ENCODE assay signal across 26 cellular contexts in genomic region chr3:120752865-120753264, GRCh38.
"Had no signal": no experiment of that assay in that cellular context is flagged by ENCODE, and none has a peak within 500 bp of the region (broad histone marks: within the 10 kb centered on the region; RNA-seq: fewer than 3 reads in every experiment).

No MANE protein-coding gene starts in this region.

- H3K4me1 ChIP-seq: esophagus muscularis mucosa, neural progenitor cell, right atrium auricular region had no signal

- DNase-seq: activated CD4-positive, alpha-beta T cell treated with anti-CD3 and anti-CD28 coated beads for 4 hours; activated CD4-positive, alpha-beta T cell treated with anti-CD3 and anti-CD28 coated beads, Interleukin-2, amount 50 U/mL, for 4 hours; activated naive CD4-positive, alpha-beta T cell; activated T-cell treated with anti-CD3 and anti-CD28 coated beads for 4 hours; activated T-cell treated with anti-CD3 and anti-CD28 coated beads, Interleukin-2, amount 50 U/mL, for 72 hours; adrenal gland; aorta; body of pancreas; cerebellar nuclear complex; foreskin melanocyte; heart right ventricle; midbrain; naive thymus-derived CD4-positive, alpha-beta T cell; occipital lobe; stimulated activated CD4-positive, alpha-beta T cell treated with anti-CD3 and anti-CD28 coated beads, Interleukin-12 subunit alpha, Interleukin-12 subunit beta, amount 100 ng/mL, for 4 hours; stimulated activated CD4-positive, alpha-beta T cell treated with anti-CD3 and anti-CD28 coated beads, Interleukin-4, amount 100 ng/mL, for 1 hour; T-helper 1 cell; trophoblast cell had no signal

- H3K4me2 ChIP-seq: neural progenitor cell had no signal

- H3K36me3 ChIP-seq: neural progenitor cell had no signal

- H3K27ac Mint-ChIP-seq: activated naive CD4-positive, alpha-beta T cell treated with anti-CD3 and anti-CD28 coated beads, Interleukin-2, amount 50 U/mL, for 72 hours; activated T-cell treated with anti-CD3 and anti-CD28 coated beads, Interleukin-2, amount 50 U/mL, for 72 hours; neural progenitor cell; stimulated activated naive CD8-positive, alpha-beta T cell treated with anti-CD3 and anti-CD28 coated beads, Interleukin-15, Interleukin-2, amounts not matched to agents 100 ng/mL and 50 ng/mL, for 24 hours; T-helper 2 cell treated with Interferon-gamma antibody and Interleukin-4, amounts not matched to agents 5 μg/mL and 100 μg/mL, for 36 hours had no signal

- H3K4me3 ChIP-seq: adrenal gland, body of pancreas, coronary artery, esophagus muscularis mucosa, heart right ventricle, neural progenitor cell, right atrium auricular region, thoracic aorta had no signal

- H3K27me3 Mint-ChIP-seq: naive thymus-derived CD4-positive, alpha-beta T cell; stimulated activated naive CD8-positive, alpha-beta T cell treated with anti-CD3 and anti-CD28 coated beads, Interleukin-15, Interleukin-2, amounts not matched to agents 100 ng/mL and 50 ng/mL, for 24 hours had no signal

- H2AFZ ChIP-seq: neural progenitor cell had no signal

- H3K9me3 Mint-ChIP-seq: neural progenitor cell had no signal

- ATAC-seq: activated naive CD4-positive, alpha-beta T cell treated with anti-CD3 and anti-CD28 coated beads, Interleukin-2, amount 50 U/mL, for 72 hours; activated T-cell treated with anti-CD3 and anti-CD28 coated beads, Interleukin-2, amount 50 U/mL, for 72 hours; body of pancreas; heart right ventricle; naive thymus-derived CD4-positive, alpha-beta T cell had no signal

- H3K27ac ChIP-seq: body of pancreas, coronary artery, esophagus muscularis mucosa, heart right ventricle, neural progenitor cell, right atrium auricular region, thoracic aorta had no signal

- H3K4me1 Mint-ChIP-seq: neural progenitor cell had no signal

- H3K4me3 Mint-ChIP-seq: activated T-cell treated with anti-CD3 and anti-CD28 coated beads, Interleukin-2, amount 50 U/mL, for 72 hours; neural progenitor cell; stimulated activated naive CD8-positive, alpha-beta T cell treated with anti-CD3 and anti-CD28 coated beads, Interleukin-15, Interleukin-2, amounts not matched to agents 100 ng/mL and 50 ng/mL, for 24 hours; T-helper 2 cell treated with Interferon-gamma antibody and Interleukin-4, amounts not matched to agents 5 μg/mL and 100 μg/mL, for 36 hours had no signal

- H3K9me3 ChIP-seq: adrenal gland, body of pancreas, esophagus muscularis mucosa, heart right ventricle, right atrium auricular region, thoracic aorta had no signal
